ENCODE assay signal across 1 cellular context in genomic region chr19:38059897-38060296, GRCh38.
TF ChIP-seq lines count a peak whose summit lies in the region.

No MANE protein-coding gene starts in this region.

TF ChIP-seq in GM12878, 131 proteins besides CTCF, POLR2A, EP300 and RAD21 (continued from another document):
- TF ChIP-seq PRDM15 (CRISPR knock-in tag; IDR thresholded peaks at IDR 0.05) (no peak), SRF (IDR thresholded peaks at IDR 0.05; ENCODE audit: low read depth in 2 of 2, low read length in 2 of 2) (no peak), CBFB (IDR thresholded peaks at IDR 0.05; ENCODE audit: low read depth) (no peak)
- TF ChIP-seq, protein P1, sequence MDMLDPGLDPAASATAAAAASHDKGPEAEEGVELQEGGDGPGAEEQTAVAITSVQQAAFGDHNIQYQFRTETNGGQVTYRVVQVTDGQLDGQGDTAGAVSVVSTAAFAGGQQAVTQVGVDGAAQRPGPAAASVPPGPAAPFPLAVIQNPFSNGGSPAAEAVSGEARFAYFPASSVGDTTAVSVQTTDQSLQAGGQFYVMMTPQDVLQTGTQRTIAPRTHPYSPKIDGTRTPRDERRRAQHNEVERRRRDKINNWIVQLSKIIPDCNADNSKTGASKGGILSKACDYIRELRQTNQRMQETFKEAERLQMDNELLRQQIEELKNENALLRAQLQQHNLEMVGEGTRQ (IDR thresholded peaks at IDR 0.05; ENCODE audit: borderline replicate concordance, low read depth, low read length) = peak; percentile 15; the same call in 1 of the 2 replicates
- TF ChIP-seq, protein P2, sequence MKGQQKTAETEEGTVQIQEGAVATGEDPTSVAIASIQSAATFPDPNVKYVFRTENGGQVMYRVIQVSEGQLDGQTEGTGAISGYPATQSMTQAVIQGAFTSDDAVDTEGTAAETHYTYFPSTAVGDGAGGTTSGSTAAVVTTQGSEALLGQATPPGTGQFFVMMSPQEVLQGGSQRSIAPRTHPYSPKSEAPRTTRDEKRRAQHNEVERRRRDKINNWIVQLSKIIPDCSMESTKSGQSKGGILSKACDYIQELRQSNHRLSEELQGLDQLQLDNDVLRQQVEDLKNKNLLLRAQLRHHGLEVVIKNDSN (IDR thresholded peaks at IDR 0.05; ENCODE audit: borderline replicate concordance, extremely low read length, insufficient read depth, low read depth, low read length) = peak; percentile 57
TF ChIP-seq in GM12878: peak in this region for 5.
